2 cellular contexts compared by ENCODE assay signal in the genomic region with DNA sequence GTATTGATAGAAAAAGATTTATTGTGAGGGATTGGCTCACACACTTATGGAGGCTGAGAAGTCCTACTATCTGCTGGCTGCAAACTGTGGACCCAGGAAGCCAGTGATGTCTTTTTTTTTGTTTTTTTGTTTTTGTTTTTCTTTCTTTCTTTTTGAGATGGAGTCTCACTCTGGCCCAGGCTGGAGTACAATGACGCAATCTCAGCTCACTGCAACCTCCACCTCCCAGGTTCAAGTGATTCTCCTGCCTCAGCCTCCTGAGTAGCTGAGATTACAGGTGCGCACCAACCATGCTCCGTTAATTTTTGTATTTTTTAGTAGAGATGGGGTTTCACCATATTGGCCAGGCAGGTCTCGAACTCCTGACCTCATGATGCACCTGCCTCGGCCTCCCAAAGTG. TPM values are rescaled to one million over a fixed set of nuclear protein-coding genes. Genes with fewer than 3 reads are reported as not detected.
"Had no signal": no experiment of that assay in that cellular context is flagged by ENCODE, and none has a peak within 500 bp of the region (broad histone marks: within the 10 kb centered on the region; RNA-seq: fewer than 3 reads in every experiment).

No MANE protein-coding gene starts in this region.

RNA-seq across cellular contexts. Expression of gene COMP, which starts 20.5 kb away (rescaled TPM):
- total RNA-seq: HT-29, HT1080 had no signal
